ENCODE assay signal across 1 cellular context in the genomic region with DNA sequence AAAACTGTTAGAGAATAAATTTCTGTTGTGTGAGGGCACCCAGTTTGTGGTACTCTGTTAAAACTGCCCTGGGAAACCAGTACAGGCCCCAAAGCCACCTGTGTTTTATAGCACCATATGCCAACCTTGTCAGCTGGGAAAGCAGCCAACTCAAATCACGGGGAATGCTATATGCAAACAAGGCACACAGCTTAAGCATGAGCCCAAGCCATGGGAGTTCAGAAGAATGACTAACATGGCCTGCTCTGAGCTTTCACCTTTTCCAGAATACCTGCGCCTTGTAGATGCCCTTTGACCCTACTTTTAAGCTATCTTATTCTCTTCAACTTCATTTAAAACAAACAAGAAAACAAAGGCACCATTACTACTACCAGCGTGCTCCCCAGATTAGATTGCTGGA.
A peak's percentile ranks its signal among the peaks of the same experiment; 100 is the strongest.
TF ChIP-seq lines count a peak whose summit lies in the region.

No MANE protein-coding gene starts in this region.

TF ChIP-seq in HepG2, 621 proteins besides CTCF, POLR2A, EP300 and RAD21 (continued from another document and continues in another):
- TF ChIP-seq, protein P1, sequence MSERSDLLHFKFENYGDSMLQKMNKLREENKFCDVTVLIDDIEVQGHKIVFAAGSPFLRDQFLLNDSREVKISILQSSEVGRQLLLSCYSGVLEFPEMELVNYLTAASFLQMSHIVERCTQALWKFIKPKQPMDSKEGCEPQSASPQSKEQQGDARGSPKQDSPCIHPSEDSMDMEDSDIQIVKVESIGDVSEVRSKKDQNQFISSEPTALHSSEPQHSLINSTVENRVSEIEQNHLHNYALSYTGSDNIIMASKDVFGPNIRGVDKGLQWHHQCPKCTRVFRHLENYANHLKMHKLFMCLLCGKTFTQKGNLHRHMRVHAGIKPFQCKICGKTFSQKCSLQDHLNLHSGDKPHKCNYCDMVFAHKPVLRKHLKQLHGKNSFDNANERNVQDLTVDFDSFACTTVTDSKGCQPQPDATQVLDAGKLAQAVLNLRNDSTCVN (CRISPR knock-in tag; IDR thresholded peaks at IDR 0.05; ENCODE audit: borderline replicate concordance) = no peak
- TF ChIP-seq, protein P2, sequence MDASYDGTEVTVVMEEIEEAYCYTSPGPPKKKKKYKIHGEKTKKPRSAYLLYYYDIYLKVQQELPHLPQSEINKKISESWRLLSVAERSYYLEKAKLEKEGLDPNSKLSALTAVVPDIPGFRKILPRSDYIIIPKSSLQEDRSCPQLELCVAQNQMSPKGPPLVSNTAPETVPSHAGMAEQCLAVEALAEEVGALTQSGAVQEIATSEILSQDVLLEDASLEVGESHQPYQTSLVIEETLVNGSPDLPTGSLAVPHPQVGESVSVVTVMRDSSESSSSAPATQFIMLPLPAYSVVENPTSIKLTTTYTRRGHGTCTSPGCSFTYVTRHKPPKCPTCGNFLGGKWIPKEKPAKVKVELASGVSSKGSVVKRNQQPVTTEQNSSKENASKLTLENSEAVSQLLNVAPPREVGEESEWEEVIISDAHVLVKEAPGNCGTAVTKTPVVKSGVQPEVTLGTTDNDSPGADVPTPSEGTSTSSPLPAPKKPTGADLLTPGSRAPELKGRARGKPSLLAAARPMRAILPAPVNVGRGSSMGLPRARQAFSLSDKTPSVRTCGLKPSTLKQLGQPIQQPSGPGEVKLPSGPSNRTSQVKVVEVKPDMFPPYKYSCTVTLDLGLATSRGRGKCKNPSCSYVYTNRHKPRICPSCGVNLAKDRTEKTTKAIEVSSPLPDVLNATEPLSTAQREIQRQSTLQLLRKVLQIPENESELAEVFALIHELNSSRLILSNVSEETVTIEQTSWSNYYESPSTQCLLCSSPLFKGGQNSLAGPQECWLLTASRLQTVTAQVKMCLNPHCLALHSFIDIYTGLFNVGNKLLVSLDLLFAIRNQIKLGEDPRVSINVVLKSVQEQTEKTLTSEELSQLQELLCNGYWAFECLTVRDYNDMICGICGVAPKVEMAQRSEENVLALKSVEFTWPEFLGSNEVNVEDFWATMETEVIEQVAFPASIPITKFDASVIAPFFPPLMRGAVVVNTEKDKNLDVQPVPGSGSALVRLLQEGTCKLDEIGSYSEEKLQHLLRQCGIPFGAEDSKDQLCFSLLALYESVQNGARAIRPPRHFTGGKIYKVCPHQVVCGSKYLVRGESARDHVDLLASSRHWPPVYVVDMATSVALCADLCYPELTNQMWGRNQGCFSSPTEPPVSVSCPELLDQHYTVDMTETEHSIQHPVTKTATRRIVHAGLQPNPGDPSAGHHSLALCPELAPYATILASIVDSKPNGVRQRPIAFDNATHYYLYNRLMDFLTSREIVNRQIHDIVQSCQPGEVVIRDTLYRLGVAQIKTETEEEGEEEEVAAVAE (CRISPR knock-in tag; IDR thresholded peaks at IDR 0.05; ENCODE audit: borderline replicate concordance) = no peak
- TF ChIP-seq ZNF598 (CRISPR knock-in tag; IDR thresholded peaks at IDR 0.05; ENCODE audit: borderline replicate concordance) (no peak), IRF2 (CRISPR knock-in tag; IDR thresholded peaks at IDR 0.05) (0 out of 2 replicates have a peak, but pooled peaks have one; percentile 39), SUZ12 (IDR thresholded peaks at IDR 0.05; ENCODE audit: low read depth, low read length) (no peak), RFX5 (IDR thresholded peaks at IDR 0.05; ENCODE audit: low read depth, low read length) (no peak), MBD4 (IDR thresholded peaks at IDR 0.05; ENCODE audit: borderline replicate concordance, low read length) (no peak), CREB1 (IDR thresholded peaks at IDR 0.05) (no peak), CREB1 (CRISPR knock-in tag; IDR thresholded peaks at IDR 0.05) (peak; percentile 55), FOXP1 (IDR thresholded peaks at IDR 0.05) (no peak), FOXP1 (CRISPR knock-in tag; IDR thresholded peaks at IDR 0.05) (peak; percentile 55; the same call in 1 of the 2 replicates), NR2C2 (CRISPR knock-in tag; IDR thresholded peaks at IDR 0.05; ENCODE audit: borderline replicate concordance) (peak; percentile 37; the same call in 1 of the 2 replicates), RXRB (CRISPR knock-in tag; IDR thresholded peaks at IDR 0.05; ENCODE audit: borderline replicate concordance) (peak; percentile 49; the same call in 1 of the 2 replicates), XBP1 (CRISPR knock-in tag; IDR thresholded peaks at IDR 0.05) (no peak), ZNF792 (CRISPR knock-in tag; IDR thresholded peaks at IDR 0.05) (no peak), ZNF781 (CRISPR knock-in tag; IDR thresholded peaks at IDR 0.05; ENCODE audit: borderline replicate concordance, not compliant biosample characterization) (no peak), ADNP (CRISPR knock-in tag; IDR thresholded peaks at IDR 0.05) (no peak), GFI1 (CRISPR knock-in tag; IDR thresholded peaks at IDR 0.05; ENCODE audit: borderline replicate concordance) (peak; percentile 97), SOX5 (CRISPR knock-in tag; IDR thresholded peaks at IDR 0.05; ENCODE audit: borderline replicate concordance) (peak; percentile 56; the same call in 1 of the 2 replicates), NR1H2 (CRISPR knock-in tag; IDR thresholded peaks at IDR 0.05; ENCODE audit: borderline replicate concordance, low read depth) (no peak)
- TF ChIP-seq, protein P3, sequence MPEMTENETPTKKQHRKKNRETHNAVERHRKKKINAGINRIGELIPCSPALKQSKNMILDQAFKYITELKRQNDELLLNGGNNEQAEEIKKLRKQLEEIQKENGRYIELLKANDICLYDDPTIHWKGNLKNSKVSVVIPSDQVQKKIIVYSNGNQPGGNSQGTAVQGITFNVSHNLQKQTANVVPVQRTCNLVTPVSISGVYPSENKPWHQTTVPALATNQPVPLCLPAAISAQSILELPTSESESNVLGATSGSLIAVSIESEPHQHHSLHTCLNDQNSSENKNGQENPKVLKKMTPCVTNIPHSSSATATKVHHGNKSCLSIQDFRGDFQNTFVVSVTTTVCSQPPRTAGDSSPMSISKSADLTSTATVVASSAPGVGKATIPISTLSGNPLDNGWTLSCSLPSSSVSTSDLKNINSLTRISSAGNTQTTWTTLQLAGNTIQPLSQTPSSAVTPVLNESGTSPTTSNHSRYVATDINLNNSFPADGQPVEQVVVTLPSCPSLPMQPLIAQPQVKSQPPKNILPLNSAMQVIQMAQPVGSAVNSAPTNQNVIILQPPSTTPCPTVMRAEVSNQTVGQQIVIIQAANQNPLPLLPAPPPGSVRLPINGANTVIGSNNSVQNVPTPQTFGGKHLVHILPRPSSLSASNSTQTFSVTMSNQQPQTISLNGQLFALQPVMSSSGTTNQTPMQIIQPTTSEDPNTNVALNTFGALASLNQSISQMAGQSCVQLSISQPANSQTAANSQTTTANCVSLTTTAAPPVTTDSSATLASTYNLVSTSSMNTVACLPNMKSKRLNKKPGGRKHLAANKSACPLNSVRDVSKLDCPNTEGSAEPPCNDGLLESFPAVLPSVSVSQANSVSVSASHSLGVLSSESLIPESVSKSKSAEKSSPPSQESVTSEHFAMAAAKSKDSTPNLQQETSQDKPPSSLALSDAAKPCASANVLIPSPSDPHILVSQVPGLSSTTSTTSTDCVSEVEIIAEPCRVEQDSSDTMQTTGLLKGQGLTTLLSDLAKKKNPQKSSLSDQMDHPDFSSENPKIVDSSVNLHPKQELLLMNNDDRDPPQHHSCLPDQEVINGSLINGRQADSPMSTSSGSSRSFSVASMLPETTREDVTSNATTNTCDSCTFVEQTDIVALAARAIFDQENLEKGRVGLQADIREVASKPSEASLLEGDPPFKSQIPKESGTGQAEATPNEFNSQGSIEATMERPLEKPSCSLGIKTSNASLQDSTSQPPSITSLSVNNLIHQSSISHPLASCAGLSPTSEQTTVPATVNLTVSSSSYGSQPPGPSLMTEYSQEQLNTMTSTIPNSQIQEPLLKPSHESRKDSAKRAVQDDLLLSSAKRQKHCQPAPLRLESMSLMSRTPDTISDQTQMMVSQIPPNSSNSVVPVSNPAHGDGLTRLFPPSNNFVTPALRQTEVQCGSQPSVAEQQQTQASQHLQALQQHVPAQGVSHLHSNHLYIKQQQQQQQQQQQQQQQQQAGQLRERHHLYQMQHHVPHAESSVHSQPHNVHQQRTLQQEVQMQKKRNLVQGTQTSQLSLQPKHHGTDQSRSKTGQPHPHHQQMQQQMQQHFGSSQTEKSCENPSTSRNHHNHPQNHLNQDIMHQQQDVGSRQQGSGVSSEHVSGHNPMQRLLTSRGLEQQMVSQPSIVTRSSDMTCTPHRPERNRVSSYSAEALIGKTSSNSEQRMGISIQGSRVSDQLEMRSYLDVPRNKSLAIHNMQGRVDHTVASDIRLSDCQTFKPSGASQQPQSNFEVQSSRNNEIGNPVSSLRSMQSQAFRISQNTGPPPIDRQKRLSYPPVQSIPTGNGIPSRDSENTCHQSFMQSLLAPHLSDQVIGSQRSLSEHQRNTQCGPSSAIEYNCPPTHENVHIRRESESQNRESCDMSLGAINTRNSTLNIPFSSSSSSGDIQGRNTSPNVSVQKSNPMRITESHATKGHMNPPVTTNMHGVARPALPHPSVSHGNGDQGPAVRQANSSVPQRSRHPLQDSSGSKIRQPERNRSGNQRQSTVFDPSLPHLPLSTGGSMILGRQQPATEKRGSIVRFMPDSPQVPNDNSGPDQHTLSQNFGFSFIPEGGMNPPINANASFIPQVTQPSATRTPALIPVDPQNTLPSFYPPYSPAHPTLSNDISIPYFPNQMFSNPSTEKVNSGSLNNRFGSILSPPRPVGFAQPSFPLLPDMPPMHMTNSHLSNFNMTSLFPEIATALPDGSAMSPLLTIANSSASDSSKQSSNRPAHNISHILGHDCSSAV (CRISPR knock-in tag; IDR thresholded peaks at IDR 0.05; ENCODE audit: borderline replicate concordance) = no peak
- TF ChIP-seq, protein P4, sequence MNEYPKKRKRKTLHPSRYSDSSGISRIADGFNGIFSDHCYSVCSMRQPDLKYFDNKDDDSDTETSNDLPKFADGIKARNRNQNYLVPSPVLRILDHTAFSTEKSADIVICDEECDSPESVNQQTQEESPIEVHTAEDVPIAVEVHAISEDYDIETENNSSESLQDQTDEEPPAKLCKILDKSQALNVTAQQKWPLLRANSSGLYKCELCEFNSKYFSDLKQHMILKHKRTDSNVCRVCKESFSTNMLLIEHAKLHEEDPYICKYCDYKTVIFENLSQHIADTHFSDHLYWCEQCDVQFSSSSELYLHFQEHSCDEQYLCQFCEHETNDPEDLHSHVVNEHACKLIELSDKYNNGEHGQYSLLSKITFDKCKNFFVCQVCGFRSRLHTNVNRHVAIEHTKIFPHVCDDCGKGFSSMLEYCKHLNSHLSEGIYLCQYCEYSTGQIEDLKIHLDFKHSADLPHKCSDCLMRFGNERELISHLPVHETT (CRISPR knock-in tag; conservative IDR thresholded peaks at IDR 0.05) = no peak
- TF ChIP-seq, protein P5, sequence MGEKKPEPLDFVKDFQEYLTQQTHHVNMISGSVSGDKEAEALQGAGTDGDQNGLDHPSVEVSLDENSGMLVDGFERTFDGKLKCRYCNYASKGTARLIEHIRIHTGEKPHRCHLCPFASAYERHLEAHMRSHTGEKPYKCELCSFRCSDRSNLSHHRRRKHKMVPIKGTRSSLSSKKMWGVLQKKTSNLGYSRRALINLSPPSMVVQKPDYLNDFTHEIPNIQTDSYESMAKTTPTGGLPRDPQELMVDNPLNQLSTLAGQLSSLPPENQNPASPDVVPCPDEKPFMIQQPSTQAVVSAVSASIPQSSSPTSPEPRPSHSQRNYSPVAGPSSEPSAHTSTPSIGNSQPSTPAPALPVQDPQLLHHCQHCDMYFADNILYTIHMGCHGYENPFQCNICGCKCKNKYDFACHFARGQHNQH (CRISPR knock-in tag; IDR thresholded peaks at IDR 0.05) = no peak
- TF ChIP-seq, protein P6, sequence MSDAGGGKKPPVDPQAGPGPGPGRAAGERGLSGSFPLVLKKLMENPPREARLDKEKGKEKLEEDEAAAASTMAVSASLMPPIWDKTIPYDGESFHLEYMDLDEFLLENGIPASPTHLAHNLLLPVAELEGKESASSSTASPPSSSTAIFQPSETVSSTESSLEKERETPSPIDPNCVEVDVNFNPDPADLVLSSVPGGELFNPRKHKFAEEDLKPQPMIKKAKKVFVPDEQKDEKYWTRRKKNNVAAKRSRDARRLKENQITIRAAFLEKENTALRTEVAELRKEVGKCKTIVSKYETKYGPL (CRISPR knock-in tag; IDR thresholded peaks at IDR 0.05) = no peak
- TF ChIP-seq, protein P7, sequence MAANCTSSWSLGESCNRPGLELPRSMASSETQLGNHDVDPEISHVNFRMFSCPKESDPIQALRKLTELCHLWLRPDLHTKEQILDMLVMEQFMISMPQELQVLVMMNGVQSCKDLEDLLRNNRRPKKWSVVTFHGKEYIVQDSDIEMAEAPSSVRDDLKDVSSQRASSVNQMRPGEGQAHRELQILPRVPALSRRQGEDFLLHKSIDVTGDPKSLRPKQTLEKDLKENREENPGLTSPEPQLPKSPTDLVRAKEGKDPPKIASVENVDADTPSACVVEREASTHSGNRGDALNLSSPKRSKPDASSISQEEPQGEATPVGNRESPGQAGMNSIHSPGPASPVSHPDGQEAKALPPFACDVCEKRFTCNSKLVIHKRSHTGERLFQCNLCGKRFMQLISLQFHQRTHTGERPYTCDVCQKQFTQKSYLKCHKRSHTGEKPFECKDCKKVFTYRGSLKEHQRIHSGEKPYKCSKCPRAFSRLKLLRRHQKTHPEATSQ (CRISPR knock-in tag; IDR thresholded peaks at IDR 0.05; ENCODE audit: borderline replicate concordance) = peak; percentile 30; the same call in 1 of the 2 replicates
- TF ChIP-seq, protein P8, sequence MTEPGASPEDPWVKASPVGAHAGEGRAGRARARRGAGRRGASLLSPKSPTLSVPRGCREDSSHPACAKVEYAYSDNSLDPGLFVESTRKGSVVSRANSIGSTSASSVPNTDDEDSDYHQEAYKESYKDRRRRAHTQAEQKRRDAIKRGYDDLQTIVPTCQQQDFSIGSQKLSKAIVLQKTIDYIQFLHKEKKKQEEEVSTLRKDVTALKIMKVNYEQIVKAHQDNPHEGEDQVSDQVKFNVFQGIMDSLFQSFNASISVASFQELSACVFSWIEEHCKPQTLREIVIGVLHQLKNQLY (CRISPR knock-in tag; IDR thresholded peaks at IDR 0.05) = peak; percentile 44; the same call in 1 of the 2 replicates
- TF ChIP-seq, protein P9, sequence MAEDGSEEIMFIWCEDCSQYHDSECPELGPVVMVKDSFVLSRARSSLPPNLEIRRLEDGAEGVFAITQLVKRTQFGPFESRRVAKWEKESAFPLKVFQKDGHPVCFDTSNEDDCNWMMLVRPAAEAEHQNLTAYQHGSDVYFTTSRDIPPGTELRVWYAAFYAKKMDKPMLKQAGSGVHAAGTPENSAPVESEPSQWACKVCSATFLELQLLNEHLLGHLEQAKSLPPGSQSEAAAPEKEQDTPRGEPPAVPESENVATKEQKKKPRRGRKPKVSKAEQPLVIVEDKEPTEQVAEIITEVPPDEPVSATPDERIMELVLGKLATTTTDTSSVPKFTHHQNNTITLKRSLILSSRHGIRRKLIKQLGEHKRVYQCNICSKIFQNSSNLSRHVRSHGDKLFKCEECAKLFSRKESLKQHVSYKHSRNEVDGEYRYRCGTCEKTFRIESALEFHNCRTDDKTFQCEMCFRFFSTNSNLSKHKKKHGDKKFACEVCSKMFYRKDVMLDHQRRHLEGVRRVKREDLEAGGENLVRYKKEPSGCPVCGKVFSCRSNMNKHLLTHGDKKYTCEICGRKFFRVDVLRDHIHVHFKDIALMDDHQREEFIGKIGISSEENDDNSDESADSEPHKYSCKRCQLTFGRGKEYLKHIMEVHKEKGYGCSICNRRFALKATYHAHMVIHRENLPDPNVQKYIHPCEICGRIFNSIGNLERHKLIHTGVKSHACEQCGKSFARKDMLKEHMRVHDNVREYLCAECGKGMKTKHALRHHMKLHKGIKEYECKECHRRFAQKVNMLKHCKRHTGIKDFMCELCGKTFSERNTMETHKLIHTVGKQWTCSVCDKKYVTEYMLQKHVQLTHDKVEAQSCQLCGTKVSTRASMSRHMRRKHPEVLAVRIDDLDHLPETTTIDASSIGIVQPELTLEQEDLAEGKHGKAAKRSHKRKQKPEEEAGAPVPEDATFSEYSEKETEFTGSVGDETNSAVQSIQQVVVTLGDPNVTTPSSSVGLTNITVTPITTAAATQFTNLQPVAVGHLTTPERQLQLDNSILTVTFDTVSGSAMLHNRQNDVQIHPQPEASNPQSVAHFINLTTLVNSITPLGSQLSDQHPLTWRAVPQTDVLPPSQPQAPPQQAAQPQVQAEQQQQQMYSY (CRISPR knock-in tag; IDR thresholded peaks at IDR 0.05) = no peak
